ENCODE assay signal across 2 cellular contexts in the genomic region with DNA sequence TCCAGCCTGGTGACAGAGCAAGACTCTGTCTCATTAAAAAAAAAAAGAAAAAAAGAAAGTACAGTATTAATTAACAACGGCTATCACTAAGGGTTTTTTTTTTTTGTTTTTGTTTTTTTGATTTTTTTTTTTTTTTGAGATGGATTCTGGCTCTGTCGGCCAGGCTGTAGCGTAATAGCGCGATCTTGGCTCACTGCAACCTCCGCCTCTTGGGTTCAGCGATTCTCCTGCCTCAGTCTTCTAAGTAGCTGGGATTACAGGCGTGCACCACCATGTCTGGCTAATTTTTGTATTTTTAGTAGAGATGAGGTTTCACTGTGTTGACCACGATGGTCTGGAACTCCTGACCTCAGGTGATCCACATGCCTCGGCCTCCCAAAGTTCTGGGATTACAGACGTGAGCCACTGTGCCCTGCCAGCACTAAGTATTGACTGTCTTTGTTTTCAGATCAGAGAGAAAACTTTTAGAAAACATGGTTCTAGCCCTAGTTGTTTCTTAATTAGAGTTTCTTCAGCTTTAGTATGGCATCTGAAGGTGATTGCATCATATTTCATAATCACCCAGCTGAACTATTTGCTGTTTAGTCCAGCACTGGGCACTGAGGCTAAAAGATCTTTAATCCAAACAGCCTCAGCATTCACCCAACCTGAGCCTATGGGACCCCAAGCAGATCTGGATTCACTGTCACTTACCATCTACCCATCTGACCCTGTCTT.
TF ChIP-seq lines count a peak whose summit lies in the region.

No MANE protein-coding gene starts in this region.

TF ChIP-seq in SK-N-SH, 30 proteins besides CTCF, POLR2A, EP300 and RAD21 (continued from another document):
- TF ChIP-seq, protein P1, sequence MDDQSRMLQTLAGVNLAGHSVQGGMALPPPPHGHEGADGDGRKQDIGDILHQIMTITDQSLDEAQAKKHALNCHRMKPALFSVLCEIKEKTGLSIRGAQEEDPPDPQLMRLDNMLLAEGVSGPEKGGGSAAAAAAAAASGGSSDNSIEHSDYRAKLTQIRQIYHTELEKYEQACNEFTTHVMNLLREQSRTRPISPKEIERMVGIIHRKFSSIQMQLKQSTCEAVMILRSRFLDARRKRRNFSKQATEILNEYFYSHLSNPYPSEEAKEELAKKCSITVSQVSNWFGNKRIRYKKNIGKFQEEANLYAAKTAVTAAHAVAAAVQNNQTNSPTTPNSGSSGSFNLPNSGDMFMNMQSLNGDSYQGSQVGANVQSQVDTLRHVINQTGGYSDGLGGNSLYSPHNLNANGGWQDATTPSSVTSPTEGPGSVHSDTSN (IDR thresholded peaks at IDR 0.05) = no peak
- TF ChIP-seq, protein P2, sequence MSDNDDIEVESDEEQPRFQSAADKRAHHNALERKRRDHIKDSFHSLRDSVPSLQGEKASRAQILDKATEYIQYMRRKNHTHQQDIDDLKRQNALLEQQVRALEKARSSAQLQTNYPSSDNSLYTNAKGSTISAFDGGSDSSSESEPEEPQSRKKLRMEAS (IDR thresholded peaks at IDR 0.05; ENCODE audit: low read depth) = no peak
- no peak for TF ChIP-seq RFX5 (IDR thresholded peaks at IDR 0.05; ENCODE audit: low read length)
- TF ChIP-seq GABPA (IDR thresholded peaks at IDR 0.05; ENCODE audit: low read depth) = no peak
- no peak for TF ChIP-seq SIN3A (IDR thresholded peaks at IDR 0.05; ENCODE audit: borderline replicate concordance, low read depth, low read length)
- no peak for TF ChIP-seq TEAD4 (IDR thresholded peaks at IDR 0.05; ENCODE audit: borderline replicate concordance, insufficient read depth)
- no peak for TF ChIP-seq RXRA (IDR thresholded peaks at IDR 0.05; ENCODE audit: borderline replicate concordance, low read depth)
- TF ChIP-seq POLR2AphosphoS5 (IDR thresholded peaks at IDR 0.05; ENCODE audit: low read depth, low read length) = no peak
- TF ChIP-seq, protein P3, sequence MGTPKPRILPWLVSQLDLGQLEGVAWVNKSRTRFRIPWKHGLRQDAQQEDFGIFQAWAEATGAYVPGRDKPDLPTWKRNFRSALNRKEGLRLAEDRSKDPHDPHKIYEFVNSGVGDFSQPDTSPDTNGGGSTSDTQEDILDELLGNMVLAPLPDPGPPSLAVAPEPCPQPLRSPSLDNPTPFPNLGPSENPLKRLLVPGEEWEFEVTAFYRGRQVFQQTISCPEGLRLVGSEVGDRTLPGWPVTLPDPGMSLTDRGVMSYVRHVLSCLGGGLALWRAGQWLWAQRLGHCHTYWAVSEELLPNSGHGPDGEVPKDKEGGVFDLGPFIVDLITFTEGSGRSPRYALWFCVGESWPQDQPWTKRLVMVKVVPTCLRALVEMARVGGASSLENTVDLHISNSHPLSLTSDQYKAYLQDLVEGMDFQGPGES (IDR thresholded peaks at IDR 0.05; ENCODE audit: low read depth, low read length) = no peak
- no peak for TF ChIP-seq FOXJ3 (CRISPR knock-in tag; IDR thresholded peaks at IDR 0.05)
- TF ChIP-seq EZH2phosphoT487 (IDR thresholded peaks at IDR 0.05; ENCODE audit: borderline replicate concordance, low read depth) = no peak
- TF ChIP-seq JUND (IDR thresholded peaks at IDR 0.05) = no peak
- no peak for TF ChIP-seq SMC3 (IDR thresholded peaks at IDR 0.05; ENCODE audit: low read depth, low read length)

TF ChIP-seq in SK-N-SH treated with all-trans-retinoic acid at 6 μM for 48 hours, 23 proteins besides CTCF, POLR2A, EP300 and RAD21 (continued from another document):
- TF ChIP-seq, protein P4, sequence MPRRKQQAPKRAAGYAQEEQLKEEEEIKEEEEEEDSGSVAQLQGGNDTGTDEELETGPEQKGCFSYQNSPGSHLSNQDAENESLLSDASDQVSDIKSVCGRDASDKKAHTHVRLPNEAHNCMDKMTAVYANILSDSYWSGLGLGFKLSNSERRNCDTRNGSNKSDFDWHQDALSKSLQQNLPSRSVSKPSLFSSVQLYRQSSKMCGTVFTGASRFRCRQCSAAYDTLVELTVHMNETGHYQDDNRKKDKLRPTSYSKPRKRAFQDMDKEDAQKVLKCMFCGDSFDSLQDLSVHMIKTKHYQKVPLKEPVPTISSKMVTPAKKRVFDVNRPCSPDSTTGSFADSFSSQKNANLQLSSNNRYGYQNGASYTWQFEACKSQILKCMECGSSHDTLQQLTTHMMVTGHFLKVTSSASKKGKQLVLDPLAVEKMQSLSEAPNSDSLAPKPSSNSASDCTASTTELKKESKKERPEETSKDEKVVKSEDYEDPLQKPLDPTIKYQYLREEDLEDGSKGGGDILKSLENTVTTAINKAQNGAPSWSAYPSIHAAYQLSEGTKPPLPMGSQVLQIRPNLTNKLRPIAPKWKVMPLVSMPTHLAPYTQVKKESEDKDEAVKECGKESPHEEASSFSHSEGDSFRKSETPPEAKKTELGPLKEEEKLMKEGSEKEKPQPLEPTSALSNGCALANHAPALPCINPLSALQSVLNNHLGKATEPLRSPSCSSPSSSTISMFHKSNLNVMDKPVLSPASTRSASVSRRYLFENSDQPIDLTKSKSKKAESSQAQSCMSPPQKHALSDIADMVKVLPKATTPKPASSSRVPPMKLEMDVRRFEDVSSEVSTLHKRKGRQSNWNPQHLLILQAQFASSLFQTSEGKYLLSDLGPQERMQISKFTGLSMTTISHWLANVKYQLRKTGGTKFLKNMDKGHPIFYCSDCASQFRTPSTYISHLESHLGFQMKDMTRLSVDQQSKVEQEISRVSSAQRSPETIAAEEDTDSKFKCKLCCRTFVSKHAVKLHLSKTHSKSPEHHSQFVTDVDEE (CRISPR knock-in tag; IDR thresholded peaks at IDR 0.05) = no peak
- TF ChIP-seq ZNF8 (CRISPR knock-in tag; IDR thresholded peaks at IDR 0.05) (no peak), ZNF565 (CRISPR knock-in tag; conservative IDR thresholded peaks at IDR 0.05; ENCODE audit: low read depth) (no peak), TCF4 (CRISPR knock-in tag; IDR thresholded peaks at IDR 0.05; ENCODE audit: borderline replicate concordance) (no peak)
- TF ChIP-seq, protein P5, sequence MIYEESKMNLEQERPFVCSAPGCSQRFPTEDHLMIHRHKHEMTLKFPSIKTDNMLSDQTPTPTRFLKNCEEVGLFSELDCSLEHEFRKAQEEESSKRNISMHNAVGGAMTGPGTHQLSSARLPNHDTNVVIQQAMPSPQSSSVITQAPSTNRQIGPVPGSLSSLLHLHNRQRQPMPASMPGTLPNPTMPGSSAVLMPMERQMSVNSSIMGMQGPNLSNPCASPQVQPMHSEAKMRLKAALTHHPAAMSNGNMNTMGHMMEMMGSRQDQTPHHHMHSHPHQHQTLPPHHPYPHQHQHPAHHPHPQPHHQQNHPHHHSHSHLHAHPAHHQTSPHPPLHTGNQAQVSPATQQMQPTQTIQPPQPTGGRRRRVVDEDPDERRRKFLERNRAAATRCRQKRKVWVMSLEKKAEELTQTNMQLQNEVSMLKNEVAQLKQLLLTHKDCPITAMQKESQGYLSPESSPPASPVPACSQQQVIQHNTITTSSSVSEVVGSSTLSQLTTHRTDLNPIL (CRISPR knock-in tag; IDR thresholded peaks at IDR 0.05; ENCODE audit: low read depth) = no peak
